ENCODE assay signal across 1 cellular context in genomic region chr15:77032647-77033416, GRCh38.
TF ChIP-seq lines count a peak whose summit lies in the region.

No MANE protein-coding gene starts in this region.

TF ChIP-seq in K562, 482 proteins besides CTCF, POLR2A, EP300 and RAD21:
- TF ChIP-seq PRMT5 (CRISPR knock-in tag; IDR thresholded peaks at IDR 0.05) (no peak), ZKSCAN1 (IDR thresholded peaks at IDR 0.05; ENCODE audit: low read depth, low read length) (peak; percentile 69; the same call in 1 of the 2 replicates)
